ENCODE assay signal across 26 cellular contexts in genomic region chr6:161018165-161018564, GRCh38.
"Had no signal": no experiment of that assay in that cellular context is flagged by ENCODE, and none has a peak within 500 bp of the region (broad histone marks: within the 10 kb centered on the region; RNA-seq: fewer than 3 reads in every experiment).

No MANE protein-coding gene starts in this region.

- H3K36me3 ChIP-seq: esophagus muscularis mucosa, gastroesophageal sphincter, upper lobe of left lung, uterus had no signal

- H3K4me1 ChIP-seq: foreskin keratinocyte, psoas muscle, uterus had no signal

- H3K9me3 ChIP-seq: esophagus muscularis mucosa, gastroesophageal sphincter, psoas muscle, spleen, stomach, tibial artery, upper lobe of left lung, uterus had no signal

- H3K27ac Mint-ChIP-seq: nephron; stimulated activated naive B cell treated with anti-CD40 and anti-IgM and Interleukin-4, amounts not matched to agents 10 μg/mL and 1 μg/mL and 100 μg/mL, for 72 hours had no signal

- H3K9me3 Mint-ChIP-seq: immature natural killer cell, nephron had no signal

- H3K27me3 Mint-ChIP-seq: naive thymus-derived CD4-positive, alpha-beta T cell; stimulated activated naive B cell treated with anti-CD40 and anti-IgM and Interleukin-4, amounts not matched to agents 10 μg/mL and 1 μg/mL and 100 μg/mL, for 72 hours had no signal

- H3K27me3 ChIP-seq: esophagus muscularis mucosa, foreskin keratinocyte, gastroesophageal sphincter, spleen, stomach, tibial artery, upper lobe of left lung, uterus had no signal

- DNase-seq: dermis blood vessel endothelial cell; effector memory CD4-positive, alpha-beta T cell; foreskin keratinocyte; hypothalamus; immature natural killer cell; islet precursor cell; mesenchymal stem cell; midbrain; naive thymus-derived CD4-positive, alpha-beta T cell; nucleus accumbens; psoas muscle; right cardiac atrium; spleen; stimulated activated CD4-positive, alpha-beta T cell treated with anti-CD3 and anti-CD28 coated beads, Interleukin-15, amount 100 ng/mL, for 24 hours; stimulated activated CD4-positive, alpha-beta T cell treated with anti-CD3 and anti-CD28 coated beads, Interleukin-2, amount 100 ng/mL, for 48 hours; stimulated activated naive B cell treated with anti-CD40 and anti-IgM and Interleukin-4, amounts not matched to agents 10 μg/mL and 1 μg/mL and 100 μg/mL, for 72 hours; stomach; tibial artery; upper lobe of left lung; uterus had no signal

- H3K27ac ChIP-seq: coronary artery, esophagus muscularis mucosa, foreskin keratinocyte, gastroesophageal sphincter, psoas muscle, skin epidermis, spleen, stomach, tibial artery, upper lobe of left lung, uterus had no signal

- H3K4me3 Mint-ChIP-seq: immature natural killer cell; nephron; stimulated activated naive B cell treated with anti-CD40 and anti-IgM and Interleukin-4, amounts not matched to agents 10 μg/mL and 1 μg/mL and 100 μg/mL, for 72 hours had no signal

- FAIRE-seq: endothelial cell of umbilical vein had no signal

- H3K4me1 Mint-ChIP-seq: nephron had no signal

- H3K4me3 ChIP-seq: coronary artery, esophagus muscularis mucosa, gastroesophageal sphincter, psoas muscle, skin epidermis, spleen, stomach, tibial artery, upper lobe of left lung, uterus had no signal

- ATAC-seq: foreskin keratinocyte; gastroesophageal sphincter; naive thymus-derived CD4-positive, alpha-beta T cell; psoas muscle; right cardiac atrium; stimulated activated naive B cell treated with anti-CD40 and anti-IgM and Interleukin-4, amounts not matched to agents 10 μg/mL and 1 μg/mL and 100 μg/mL, for 72 hours had no signal
